In genomic region chr20:4853004-4853403, GRCh38 we compare ENCODE assay signal across 26 cellular contexts.
"Had no signal": no experiment of that assay in that cellular context is flagged by ENCODE, and none has a peak within 500 bp of the region (broad histone marks: within the 10 kb centered on the region; RNA-seq: fewer than 3 reads in every experiment).

No MANE protein-coding gene starts in this region.

- H3K4me1 Mint-ChIP-seq: activated CD4-positive, alpha-beta T cell treated with anti-CD3 and anti-CD28 coated beads, Interleukin-2, amount 10 ng/mL, durations not matched to agents 7 days and 5 days; activated CD8-positive, alpha-beta memory T cell treated with anti-CD3 and anti-CD28 coated beads, Interleukin-2, amount 10 ng/mL, durations not matched to agents 7 days and 5 days; activated naive CD4-positive, alpha-beta T cell treated with anti-CD3 and anti-CD28 coated beads, Interleukin-2, amount 10 ng/mL, durations not matched to agents 7 days and 5 days; activated naive CD8-positive, alpha-beta T cell treated with anti-CD3 and anti-CD28 coated beads, Interleukin-2, amount 10 ng/mL, durations not matched to agents 7 days and 5 days; central memory CD8-positive, alpha-beta T cell; endodermal cell; T-helper 17 cell; WTC11 had no signal

- H3K9me3 Mint-ChIP-seq: activated CD4-positive, alpha-beta T cell treated with anti-CD3 and anti-CD28 coated beads, Interleukin-2, amount 10 ng/mL, durations not matched to agents 7 days and 5 days; activated CD8-positive, alpha-beta T cell treated with anti-CD3 and anti-CD28 coated beads for 36 hours; activated naive CD4-positive, alpha-beta T cell treated with anti-CD3 and anti-CD28 coated beads, Interleukin-2, amount 10 ng/mL, durations not matched to agents 7 days and 5 days; activated naive CD4-positive, alpha-beta T cell treated with anti-CD3 and anti-CD28 coated beads, Interleukin-2, amount 50 U/mL, for 72 hours; activated naive CD8-positive, alpha-beta T cell treated with anti-CD3 and anti-CD28 coated beads, Interleukin-2, amount 10 ng/mL, durations not matched to agents 7 days and 5 days; activated T-cell treated with anti-CD3 and anti-CD28 coated beads, Interleukin-2, amount 50 U/mL, for 24 hours; activated T-cell treated with anti-CD3 and anti-CD28 coated beads, Interleukin-2, amount 50 U/mL, for 72 hours; central memory CD8-positive, alpha-beta T cell; dendritic cell treated with granulocyte-macrophage colony-stimulating factor and Interleukin-4, amounts not matched to agents 40 ng/mL and 50 ng/mL, for 4 days; endodermal cell; WTC11 had no signal

- DNase-seq: activated CD4-positive, alpha-beta T cell treated with anti-CD3 and anti-CD28 coated beads for 1 hour; activated CD4-positive, alpha-beta T cell treated with anti-CD3 and anti-CD28 coated beads for 4 hours; activated CD4-positive, alpha-beta T cell treated with anti-CD3 and anti-CD28 coated beads, Interleukin-2, amount 10 ng/mL, durations not matched to agents 7 days and 5 days; activated CD4-positive, alpha-beta T cell treated with anti-CD3 and anti-CD28 coated beads, Interleukin-2, amount 50 U/mL, for 48 hours; activated CD8-positive, alpha-beta memory T cell treated with anti-CD3 and anti-CD28 coated beads, Interleukin-2, amount 10 ng/mL, durations not matched to agents 7 days and 5 days; activated CD8-positive, alpha-beta memory T cell treated with anti-CD3 and anti-CD28 coated beads, Interleukin-2, amount 50 U/mL, for 48 hours; activated CD8-positive, alpha-beta T cell treated with anti-CD3 and anti-CD28 coated beads for 36 hours; activated gamma-delta T cell; activated naive CD4-positive, alpha-beta T cell; activated naive CD4-positive, alpha-beta T cell treated with anti-CD3 and anti-CD28 coated beads, Interleukin-2, amount 10 ng/mL, durations not matched to agents 7 days and 5 days; activated naive CD8-positive, alpha-beta T cell treated with anti-CD3 and anti-CD28 coated beads, Interleukin-2, amount 10 ng/mL, durations not matched to agents 7 days and 5 days; activated T-cell treated with anti-CD3 and anti-CD28 coated beads for 4 hours; activated T-cell treated with anti-CD3 and anti-CD28 coated beads, Interleukin-2, amount 50 U/mL, for 24 hours; activated T-cell treated with anti-CD3 and anti-CD28 coated beads, Interleukin-2, amount 50 U/mL, for 72 hours; brain microvascular endothelial cell; dorsolateral prefrontal cortex; effector memory CD4-positive, alpha-beta T cell; endodermal cell; foreskin melanocyte; T-helper 1 cell; T-helper 17 cell had no signal

- H3K27ac Mint-ChIP-seq: activated CD8-positive, alpha-beta memory T cell treated with anti-CD3 and anti-CD28 coated beads, Interleukin-2, amount 10 ng/mL, durations not matched to agents 7 days and 5 days; activated naive CD4-positive, alpha-beta T cell treated with anti-CD3 and anti-CD28 coated beads, Interleukin-2, amount 10 ng/mL, durations not matched to agents 7 days and 5 days; activated naive CD8-positive, alpha-beta T cell treated with anti-CD3 and anti-CD28 coated beads, Interleukin-2, amount 10 ng/mL, durations not matched to agents 7 days and 5 days; activated T-cell treated with anti-CD3 and anti-CD28 coated beads, Interleukin-2, amount 50 U/mL, for 24 hours; endodermal cell; T-helper 17 cell; WTC11 had no signal

- ATAC-seq: activated CD8-positive, alpha-beta memory T cell treated with anti-CD3 and anti-CD28 coated beads, Interleukin-2, amount 10 ng/mL, durations not matched to agents 7 days and 5 days; activated CD8-positive, alpha-beta T cell treated with anti-CD3 and anti-CD28 coated beads for 36 hours; activated naive CD4-positive, alpha-beta T cell treated with anti-CD3 and anti-CD28 coated beads, Interleukin-2, amount 50 U/mL, for 72 hours; activated T-cell treated with anti-CD3 and anti-CD28 coated beads, Interleukin-2, amount 50 U/mL, for 72 hours; gastroesophageal sphincter; T-helper 17 cell; WTC11 had no signal

- H3K4me3 Mint-ChIP-seq: activated CD4-positive, alpha-beta T cell treated with anti-CD3 and anti-CD28 coated beads, Interleukin-2, amount 10 ng/mL, durations not matched to agents 7 days and 5 days; activated CD8-positive, alpha-beta memory T cell treated with anti-CD3 and anti-CD28 coated beads, Interleukin-2, amount 10 ng/mL, durations not matched to agents 7 days and 5 days; activated CD8-positive, alpha-beta T cell treated with anti-CD3 and anti-CD28 coated beads for 36 hours; activated naive CD4-positive, alpha-beta T cell treated with anti-CD3 and anti-CD28 coated beads, Interleukin-2, amount 10 ng/mL, durations not matched to agents 7 days and 5 days; activated naive CD8-positive, alpha-beta T cell treated with anti-CD3 and anti-CD28 coated beads, Interleukin-2, amount 10 ng/mL, durations not matched to agents 7 days and 5 days; activated T-cell treated with anti-CD3 and anti-CD28 coated beads, Interleukin-2, amount 50 U/mL, for 24 hours; activated T-cell treated with anti-CD3 and anti-CD28 coated beads, Interleukin-2, amount 50 U/mL, for 72 hours; central memory CD8-positive, alpha-beta T cell; dendritic cell treated with granulocyte-macrophage colony-stimulating factor and Interleukin-4, amounts not matched to agents 40 ng/mL and 50 ng/mL, for 4 days; endodermal cell; T-helper 17 cell; WTC11 had no signal

- H3K27me3 Mint-ChIP-seq: activated CD4-positive, alpha-beta T cell treated with anti-CD3 and anti-CD28 coated beads, Interleukin-2, amount 10 ng/mL, durations not matched to agents 7 days and 5 days; activated CD8-positive, alpha-beta memory T cell treated with anti-CD3 and anti-CD28 coated beads, Interleukin-2, amount 10 ng/mL, durations not matched to agents 7 days and 5 days; activated CD8-positive, alpha-beta T cell treated with anti-CD3 and anti-CD28 coated beads for 36 hours; activated naive CD4-positive, alpha-beta T cell treated with anti-CD3 and anti-CD28 coated beads, Interleukin-2, amount 10 ng/mL, durations not matched to agents 7 days and 5 days; activated naive CD8-positive, alpha-beta T cell treated with anti-CD3 and anti-CD28 coated beads, Interleukin-2, amount 10 ng/mL, durations not matched to agents 7 days and 5 days; activated T-cell treated with anti-CD3 and anti-CD28 coated beads, Interleukin-2, amount 50 U/mL, for 24 hours; central memory CD8-positive, alpha-beta T cell; dendritic cell treated with granulocyte-macrophage colony-stimulating factor and Interleukin-4, amounts not matched to agents 40 ng/mL and 50 ng/mL, for 4 days; T-helper 17 cell had no signal
